8 cellular contexts compared by ENCODE assay signal in genomic region chr9:123929177-123929869, GRCh38. TPM values are rescaled to one million over a fixed set of nuclear protein-coding genes. Genes with fewer than 3 reads are reported as not detected.
DNase-seq lines count a peak whose midpoint lies in the region; ATAC-seq and TF ChIP-seq lines count a peak whose summit lies in the region.

No MANE protein-coding gene starts in this region.

- no peaks in the 10 kb centered on the region for H3K36me3 ChIP-seq in left ventricle myocardium inferior

- DNase-seq in M059J (ENCODE audit: low read depth) (peak; percentile 20), activated gamma-delta T cell treated with Interleukin-2 at 50 U/mL for 16 hours (peak; percentile 7), left ventricle myocardium inferior (peak; percentile 17), sciatic nerve (ENCODE audit: low spot score) (peak; percentile 74), NCI-H446 (lab: John Stamatoyannopoulos, UW) (no peak), OCI-M1 (lab: John Stamatoyannopoulos, UW) (no peak)

- intact Hi-C loops in left ventricle myocardium inferior (cut with micrococcal nuclease) = no loop called here
- intact Hi-C loops in sciatic nerve (cut with DNase I) = no loop called here

- no peak for TF ChIP-seq CTCF in left ventricle myocardium inferior (IDR thresholded peaks at IDR 0.05; ENCODE audit: borderline replicate concordance)

- H3K4me1 ChIP-seq in left ventricle myocardium inferior = peaks cover 33% of the 10 kb centered on the region

- ATAC-seq in GM21576 (IDR thresholded peaks at IDR 0.05; ENCODE audit: unreplicated experiment) (peak; percentile 30), sciatic nerve (peak; percentile 12)

- H3K27ac ChIP-seq in left ventricle myocardium inferior (replicated peaks) = peak overlapping the region; percentile 75

- H3K27me3 ChIP-seq in left ventricle myocardium inferior (ENCODE audit: low read depth) = no peaks in the 10 kb centered on the region

- H3K9me3 ChIP-seq in left ventricle myocardium inferior (replicated peaks) = peaks cover under 1% of the 10 kb centered on the region

- H3K4me3 ChIP-seq in GM08714 (ENCODE audit: low read length) (peak overlapping the region; percentile 87), left ventricle myocardium inferior (peak overlapping the region; percentile 81)

RNA-seq across cellular contexts. Expression of gene DENND1A, which starts 0.6 kb away (rescaled TPM):
- 15.7 and 23.0 TPM in 2 replicates for total RNA-seq in M059J (2014; rRNA removed; shearing (Covaris generic))
- 12.2 TPM for total RNA-seq in left ventricle myocardium inferior
- 26.1 TPM for total RNA-seq in sciatic nerve

Comparison
In these comparisons a context has a peak if more than half of its experiments do, and no peak if none do; other contexts are left out.
1. DNase-seq: peak in M059J (single experiment), activated gamma-delta T cell treated with Interleukin-2 at 50 U/mL for 16 hours (single experiment), left ventricle myocardium inferior (single experiment) and sciatic nerve (single experiment); none in NCI-H446 (0 of 2) and OCI-M1 (single experiment).